ENCODE assay signal across 2 cellular contexts in genomic region chr16:16208461-16208860, GRCh38. TPM values are rescaled to one million over a fixed set of nuclear protein-coding genes. Genes with fewer than 3 reads are reported as not detected.
"Had no signal": no experiment of that assay in that cellular context is flagged by ENCODE, and none has a peak within 500 bp of the region (broad histone marks: within the 10 kb centered on the region; RNA-seq: fewer than 3 reads in every experiment).

No MANE protein-coding gene starts in this region.

RNA-seq across cellular contexts. Expression of gene ABCC6, which starts 14.8 kb away (rescaled TPM):
- total RNA-seq: MCF 10A, SJSA1 had no signal
